In the genomic region with DNA sequence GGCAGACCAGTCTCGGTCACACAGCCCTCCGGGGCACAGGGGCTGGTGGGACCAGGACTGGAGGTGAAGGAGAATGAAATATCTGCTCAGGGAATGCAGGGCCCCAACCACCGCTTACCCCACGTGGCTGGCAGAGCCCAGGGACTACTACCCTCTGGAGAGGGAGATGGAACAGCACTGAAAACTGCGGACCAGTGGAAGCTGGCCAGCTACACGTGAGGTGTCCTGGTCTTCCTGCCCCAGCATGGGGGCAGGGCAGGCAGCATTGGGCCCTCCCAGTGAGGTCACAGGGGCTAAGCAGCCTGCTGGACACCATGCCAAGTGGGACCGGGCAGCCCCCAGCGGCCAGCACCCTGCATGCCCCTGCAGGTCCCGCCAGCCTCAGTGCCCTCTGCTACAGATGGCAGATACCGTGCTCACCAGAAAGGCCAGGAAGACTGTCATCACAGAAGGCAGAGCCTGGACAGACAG, we compare ENCODE assay signal across 13 cellular contexts.
DNase-seq lines count a peak whose midpoint lies in the region; ATAC-seq and TF ChIP-seq lines count a peak whose summit lies in the region.
"Had no signal": no experiment of that assay in that cellular context is flagged by ENCODE, and none has a peak within 500 bp of the region (broad histone marks: within the 10 kb centered on the region; RNA-seq: fewer than 3 reads in every experiment).

No MANE protein-coding gene starts in this region.

- CTCF ChIA-PET in activated CD4-positive, alpha-beta T cell treated with anti-CD3 and anti-CD28 coated beads for 36 hours (lab: Charles Lee), result no interaction called here
- CTCF ChIA-PET in HEK293T (lab: Yijun Ruan, JAX), result no interaction called here

- TF ChIP-seq POLR2A in uterus (IDR thresholded peaks at IDR 0.05), result no peak

- no peak overlapping the region for H3K4ac ChIP-seq in neuronal stem cell (ENCODE audit: low read length)

- H3K4me1 Mint-ChIP-seq in activated CD4-positive, alpha-beta T cell treated with anti-CD3 and anti-CD28 coated beads for 36 hours, result peaks cover 75% of the 10 kb centered on the region

- no peaks in the 10 kb centered on the region for H3K9me3 Mint-ChIP-seq in activated naive CD4-positive, alpha-beta T cell treated with anti-CD3 and anti-CD28 coated beads, Interleukin-2, amount 50 U/mL, for 72 hours
- H3K9me3 Mint-ChIP-seq in activated CD4-positive, alpha-beta T cell treated with anti-CD3 and anti-CD28 coated beads for 36 hours (ENCODE audit: low read depth), result no peaks in the 10 kb centered on the region

- no peak for DNase-seq in activated naive CD4-positive, alpha-beta T cell treated with anti-CD3 and anti-CD28 coated beads, Interleukin-2, amount 50 U/mL, for 72 hours (ENCODE audit: low spot score in 2 of 2)
- DNase-seq in activated naive CD4-positive, alpha-beta T cell treated with Interleukin-2 at 50 U/mL for 16 hours, result no peak
- peak; percentile 64 for DNase-seq in foreskin melanocyte
- no peak for DNase-seq in neuronal stem cell (ENCODE audit: low spot score)
- DNase-seq in uterus, result no peak
- DNase-seq in activated CD4-positive, alpha-beta T cell treated with anti-CD3 and anti-CD28 coated beads for 48 hours, result no peak
- no peak for DNase-seq in activated CD4-positive, alpha-beta T cell treated with anti-CD3 and anti-CD28 coated beads for 36 hours
- no peak for DNase-seq in HEK293T (ENCODE audit: extremely low spot score)
- DNase-seq: GOT3, NCI-H524 treated with DMSO at 0.1 percent for 48 hours, small intestine had no signal

- no peak overlapping the region for H3K4me3 Mint-ChIP-seq in activated CD4-positive, alpha-beta T cell treated with anti-CD3 and anti-CD28 coated beads for 36 hours

- no peak overlapping the region for H2BK12ac ChIP-seq in neuronal stem cell (ENCODE audit: low read length)

- no peaks in the 10 kb centered on the region for H3K27me3 ChIP-seq in neuronal stem cell (ENCODE audit: control insufficient read depth in 3 of 3, insufficient read depth in 3 of 3, low read depth in 1 of 3, low read length in 3 of 3)
- no peaks in the 10 kb centered on the region for H3K27me3 ChIP-seq in uterus
- H3K27me3 ChIP-seq: MG63 had no signal

- no peak overlapping the region for H3K23ac ChIP-seq in neuronal stem cell (ENCODE audit: low read depth, low read length, poor library complexity)

- POLR2A ChIA-PET in activated CD4-positive, alpha-beta T cell treated with anti-CD3 and anti-CD28 coated beads for 36 hours (lab: Charles Lee), result no interaction called here
- POLR2A ChIA-PET in HEK293T (lab: Yijun Ruan, JAX), result no interaction called here

- H3K27me3 Mint-ChIP-seq in activated CD4-positive, alpha-beta T cell treated with anti-CD3 and anti-CD28 coated beads for 36 hours, result no peaks in the 10 kb centered on the region

- no peak overlapping the region for H3K27ac ChIP-seq in neuronal stem cell (replicated peaks; ENCODE audit: low read length)
- H3K27ac ChIP-seq in uterus, result peak overlapping the region; percentile 81 to 97

- no peak for TF ChIP-seq CTCF in uterus (IDR thresholded peaks at IDR 0.05)

- H3K36me3 Mint-ChIP-seq in activated naive CD4-positive, alpha-beta T cell treated with anti-CD3 and anti-CD28 coated beads, Interleukin-2, amount 50 U/mL, for 72 hours, result no peaks in the 10 kb centered on the region
- H3K36me3 Mint-ChIP-seq in activated CD4-positive, alpha-beta T cell treated with anti-CD3 and anti-CD28 coated beads for 36 hours (ENCODE audit: low read depth), result no peaks in the 10 kb centered on the region

- ATAC-seq in activated naive CD4-positive, alpha-beta T cell treated with anti-CD3 and anti-CD28 coated beads, Interleukin-2, amount 50 U/mL, for 72 hours, result no peak
- ATAC-seq in activated CD4-positive, alpha-beta T cell treated with anti-CD3 and anti-CD28 coated beads for 36 hours, result no peak
- ATAC-seq: left colon had no signal

- intact Hi-C loops in uterus (cut with DNase I; ENCODE audit: low total_unique reads), result no loop called here
- intact Hi-C loops in activated CD4-positive, alpha-beta T cell treated with anti-CD3 and anti-CD28 coated beads for 36 hours (cut with DNase I, micrococcal nuclease), result no loop called here

- H3K4me3 ChIP-seq in neuronal stem cell (ENCODE audit: low read length in 2 of 2), result no peak overlapping the region
- H3K4me3 ChIP-seq in uterus, result no peak overlapping the region
- H3K4me3 ChIP-seq: MG63 had no signal

- H3K4me1 ChIP-seq in neuronal stem cell (ENCODE audit: control insufficient read depth in 2 of 2, insufficient read depth in 1 of 2, low read depth in 1 of 2, low read length in 2 of 2) (peaks cover 2 to 18% of the 10 kb centered on the region in 2 donors), uterus (peaks cover 4 to 17% of the 10 kb centered on the region in 2 donors)

- no peak overlapping the region for H4K91ac ChIP-seq in neuronal stem cell (ENCODE audit: low read depth, low read length, poor library complexity)

- H3K36me3 ChIP-seq in neuronal stem cell (replicated peaks in 1 of 2; ENCODE audit: control insufficient read depth in 2 of 2, insufficient read depth in 2 of 2, low read length in 2 of 2) (no peaks in the 10 kb centered on the region), uterus (no peaks in the 10 kb centered on the region)
- H3K36me3 ChIP-seq: MG63 had no signal

- H3K4me2 ChIP-seq in neuronal stem cell (ENCODE audit: insufficient read depth, low read length, poor library complexity, severe bottlenecking), result no peak overlapping the region

- H3K18ac ChIP-seq in neuronal stem cell (ENCODE audit: low read length), result peak overlapping the region; percentile 59

- H3K9me3 ChIP-seq in neuronal stem cell (replicated peaks in 1 of 2; ENCODE audit: control insufficient read depth in 2 of 2, insufficient read depth in 1 of 2, low read depth in 1 of 2, low read length in 2 of 2) (no peaks in the 10 kb centered on the region), uterus (no peaks in the 10 kb centered on the region)
- H3K9me3 ChIP-seq: MG63 had no signal

- H2BK5ac ChIP-seq in neuronal stem cell (ENCODE audit: low read length), result peak overlapping the region; percentile 7

- H2BK15ac ChIP-seq in neuronal stem cell (ENCODE audit: low read length), result no peak overlapping the region

- no peak overlapping the region for H3K9ac ChIP-seq in neuronal stem cell (ENCODE audit: low read depth, low read length, poor library complexity)

- H2BK120ac ChIP-seq in neuronal stem cell (ENCODE audit: low read depth, low read length), result no peak overlapping the region

- peak overlapping the region; percentile 12 to 64 for H3K27ac Mint-ChIP-seq in activated naive CD4-positive, alpha-beta T cell treated with anti-CD3 and anti-CD28 coated beads, Interleukin-2, amount 50 U/mL, for 72 hours
- H3K27ac Mint-ChIP-seq in activated CD4-positive, alpha-beta T cell treated with anti-CD3 and anti-CD28 coated beads for 36 hours, result no peak overlapping the region

- no peak overlapping the region for H4K8ac ChIP-seq in neuronal stem cell (ENCODE audit: low read depth, low read length)

- no peak overlapping the region for H2AFZ ChIP-seq in neuronal stem cell (ENCODE audit: low read length)

- H3K14ac ChIP-seq in neuronal stem cell (ENCODE audit: low read length), result no peak overlapping the region

- peak overlapping the region; percentile 54 for H2AK5ac ChIP-seq in neuronal stem cell (ENCODE audit: low read depth, low read length)

- peaks cover 7% of the 10 kb centered on the region for H3K79me1 ChIP-seq in neuronal stem cell (ENCODE audit: low read depth, low read length)

- whole genome bisulfite sequencing in neuronal stem cell (ENCODE audit: extremely low coverage in 2 of 2, insufficient read length in 2 of 2, insufficient replicate concordance in 1 of 2), 2 donors, result no CpG with 5 or more reads among the region's 10 CpGs

TF ChIP-seq in HEK293T, 16 proteins besides CTCF, POLR2A, EP300 and RAD21:
- TF ChIP-seq FOXK2 (IDR thresholded peaks at IDR 0.05) (no peak), SUZ12 (IDR thresholded peaks at IDR 0.05) (no peak), ELF4 (IDR thresholded peaks at IDR 0.05) (no peak), FOXA1 (IDR thresholded peaks at IDR 0.05) (no peak), HDGF (IDR thresholded peaks at IDR 0.05; ENCODE audit: borderline replicate concordance) (no peak), BHLHE40 (IDR thresholded peaks at IDR 0.05; ENCODE audit: borderline replicate concordance) (no peak), LEF1 (IDR thresholded peaks at IDR 0.05; ENCODE audit: borderline replicate concordance) (no peak), TARDBP (IDR thresholded peaks at IDR 0.05) (no peak), L3MBTL2 (conservative IDR thresholded peaks at IDR 0.05) (no peak), FOXM1 (IDR thresholded peaks at IDR 0.05; ENCODE audit: borderline replicate concordance) (no peak), ZNF384 (IDR thresholded peaks at IDR 0.05) (no peak), SP1 (IDR thresholded peaks at IDR 0.05) (no peak), NFRKB (IDR thresholded peaks at IDR 0.05) (no peak), CTBP1 (IDR thresholded peaks at IDR 0.05; ENCODE audit: borderline replicate concordance) (no peak), ARNT (IDR thresholded peaks at IDR 0.05) (no peak)
- TF ChIP-seq, protein P1, sequence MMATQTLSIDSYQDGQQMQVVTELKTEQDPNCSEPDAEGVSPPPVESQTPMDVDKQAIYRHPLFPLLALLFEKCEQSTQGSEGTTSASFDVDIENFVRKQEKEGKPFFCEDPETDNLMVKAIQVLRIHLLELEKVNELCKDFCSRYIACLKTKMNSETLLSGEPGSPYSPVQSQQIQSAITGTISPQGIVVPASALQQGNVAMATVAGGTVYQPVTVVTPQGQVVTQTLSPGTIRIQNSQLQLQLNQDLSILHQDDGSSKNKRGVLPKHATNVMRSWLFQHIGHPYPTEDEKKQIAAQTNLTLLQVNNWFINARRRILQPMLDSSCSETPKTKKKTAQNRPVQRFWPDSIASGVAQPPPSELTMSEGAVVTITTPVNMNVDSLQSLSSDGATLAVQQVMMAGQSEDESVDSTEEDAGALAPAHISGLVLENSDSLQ (IDR thresholded peaks at IDR 0.05), result no peak
